ENCODE assay signal across 8 cellular contexts in genomic region chr18:26227051-26227672, GRCh38. TPM values are rescaled to one million over a fixed set of nuclear protein-coding genes. Genes with fewer than 3 reads are reported as not detected.
DNase-seq lines count a peak whose midpoint lies in the region; ATAC-seq, FAIRE-seq and TF ChIP-seq lines count a peak whose summit lies in the region.

No MANE protein-coding gene starts in this region.

- POLR2A ChIA-PET in activated CD4-positive, alpha-beta T cell treated with anti-CD3 and anti-CD28 coated beads, Interleukin-2, amount 10 ng/mL, durations not matched to agents 7 days and 5 days (lab: Charles Lee), result interaction anchor here (0.6 kb wide), 1 partner anchor 16 kb away, joined by 6 read pairs; no protein-coding TSS in a partner anchor

- no peak for ATAC-seq in natural killer cell treated with Interleukin-12 subunit alpha and Interleukin-12 subunit beta and Interleukin-15 and Interleukin-18, amount 100 ng/mL, for 72 hours

- peak overlapping the region; percentile 65 to 81 for H3K9ac ChIP-seq in duodenal mucosa (ENCODE audit: low read depth in 1 of 2, low read length in 2 of 2)

- CTCF ChIA-PET in activated CD4-positive, alpha-beta T cell treated with anti-CD3 and anti-CD28 coated beads, Interleukin-2, amount 10 ng/mL, durations not matched to agents 7 days and 5 days (lab: Charles Lee), result interaction anchor here (0.9 kb wide), 1 partner anchor 12 kb away, joined by 3 read pairs; no protein-coding TSS in a partner anchor

- no peak for TF ChIP-seq POLR2A in H54 (IDR thresholded peaks at IDR 0.05; ENCODE audit: low read depth, low read length)

- H3K27me3 ChIP-seq in duodenal mucosa (ENCODE audit: control insufficient read depth in 1 of 2, insufficient read depth in 2 of 2, low read length in 2 of 2), result no peaks in the 10 kb centered on the region

- no peaks in the 10 kb centered on the region for H3K27me3 Mint-ChIP-seq in activated CD4-positive, alpha-beta T cell treated with anti-CD3 and anti-CD28 coated beads, Interleukin-2, amount 10 ng/mL, durations not matched to agents 7 days and 5 days
- H3K27me3 Mint-ChIP-seq in natural killer cell treated with Interleukin-12 subunit alpha and Interleukin-12 subunit beta and Interleukin-15 and Interleukin-18, amount 100 ng/mL, for 72 hours, result peaks cover 4 to 16% of the 10 kb centered on the region in 2 donors

- no peak overlapping the region for H3K27ac ChIP-seq in duodenal mucosa (ENCODE audit: low read depth, low read length)

- H3K4me3 Mint-ChIP-seq in activated CD4-positive, alpha-beta T cell treated with anti-CD3 and anti-CD28 coated beads, Interleukin-2, amount 10 ng/mL, durations not matched to agents 7 days and 5 days, result peak overlapping the region; percentile 94
- H3K4me3 Mint-ChIP-seq in natural killer cell treated with Interleukin-12 subunit alpha and Interleukin-12 subunit beta and Interleukin-15 and Interleukin-18, amount 100 ng/mL, for 72 hours, result peak overlapping the region; percentile 85

- peaks cover 10% of the 10 kb centered on the region for H3K36me3 Mint-ChIP-seq in activated CD4-positive, alpha-beta T cell treated with anti-CD3 and anti-CD28 coated beads, Interleukin-2, amount 10 ng/mL, durations not matched to agents 7 days and 5 days (ENCODE audit: low read depth)
- no peaks in the 10 kb centered on the region for H3K36me3 Mint-ChIP-seq in natural killer cell treated with Interleukin-12 subunit alpha and Interleukin-12 subunit beta and Interleukin-15 and Interleukin-18, amount 100 ng/mL, for 72 hours

- peaks cover 10 to 15% of the 10 kb centered on the region in 2 donors for H3K4me1 ChIP-seq in duodenal mucosa (ENCODE audit: control insufficient read depth in 1 of 2, insufficient read depth in 2 of 2, low read length in 2 of 2)

- H3K4me1 Mint-ChIP-seq in activated CD4-positive, alpha-beta T cell treated with anti-CD3 and anti-CD28 coated beads, Interleukin-2, amount 10 ng/mL, durations not matched to agents 7 days and 5 days, result peaks cover 39% of the 10 kb centered on the region
- H3K4me1 Mint-ChIP-seq in natural killer cell treated with Interleukin-12 subunit alpha and Interleukin-12 subunit beta and Interleukin-15 and Interleukin-18, amount 100 ng/mL, for 72 hours (ENCODE audit: low read depth in 2 of 2), result peaks cover 9 to 25% of the 10 kb centered on the region in 2 donors

- FAIRE-seq in H54 (lab: Jason Lieb, UNC), result no peak

- H3K9me3 ChIP-seq in duodenal mucosa (ENCODE audit: control insufficient read depth in 1 of 2, low read length in 2 of 2), result no peaks in the 10 kb centered on the region

- H3K27ac Mint-ChIP-seq in activated CD4-positive, alpha-beta T cell treated with anti-CD3 and anti-CD28 coated beads, Interleukin-2, amount 10 ng/mL, durations not matched to agents 7 days and 5 days, result peak overlapping the region; percentile 93
- H3K27ac Mint-ChIP-seq in natural killer cell treated with Interleukin-12 subunit alpha and Interleukin-12 subunit beta and Interleukin-15 and Interleukin-18, amount 100 ng/mL, for 72 hours, result peak overlapping the region in 1 of 2 donors; percentile 45

- peak overlapping the region; percentile 87 to 90 for H3K4me3 ChIP-seq in duodenal mucosa (ENCODE audit: low read depth in 1 of 2, low read length in 2 of 2)

- peaks cover 2% of the 10 kb centered on the region for H3K9me3 Mint-ChIP-seq in activated CD4-positive, alpha-beta T cell treated with anti-CD3 and anti-CD28 coated beads, Interleukin-2, amount 10 ng/mL, durations not matched to agents 7 days and 5 days
- H3K9me3 Mint-ChIP-seq in natural killer cell treated with Interleukin-12 subunit alpha and Interleukin-12 subunit beta and Interleukin-15 and Interleukin-18, amount 100 ng/mL, for 72 hours, result no peaks in the 10 kb centered on the region

- H3K36me3 ChIP-seq in duodenal mucosa (ENCODE audit: control insufficient read depth in 1 of 2, insufficient read depth in 2 of 2, low read length in 2 of 2), result no peaks in the 10 kb centered on the region

- no peak for DNase-seq in activated CD4-positive, alpha-beta T cell treated with anti-CD3 and anti-CD28 coated beads, Interleukin-2, amount 10 ng/mL, durations not matched to agents 7 days and 5 days
- no peak for DNase-seq in activated CD4-positive, alpha-beta T cell treated with anti-CD3 and anti-CD28 coated beads for 4 hours
- DNase-seq in NCI-H748 (lab: John Stamatoyannopoulos, UW; ENCODE audit: unreplicated experiment) (peak; percentile 65), CD1c-positive myeloid dendritic cell (ENCODE audit: extremely low spot score) (no peak), H54 (ENCODE audit: insufficient read length, low spot score) (no peak), AG20443 (ENCODE audit: low spot score) (no peak)
- DNase-seq in natural killer cell treated with Interleukin-12 subunit alpha and Interleukin-12 subunit beta and Interleukin-15 and Interleukin-18, amount 100 ng/mL, for 72 hours (ENCODE audit: low spot score), result no peak

RNA-seq across cellular contexts. Expression of gene TAF4B, which starts 0.9 kb away (rescaled TPM):
- 10 to 100 TPM in 1 of 2 experiments, 1 to 10 TPM in 1; 9.3 to 11.7 TPM for total RNA-seq in activated CD4-positive, alpha-beta T cell treated with anti-CD3 and anti-CD28 coated beads, Interleukin-2, amount 10 ng/mL, durations not matched to agents 7 days and 5 days
- 10 to 100 TPM in 1 of 2 donors, 1 to 10 TPM in 1; 4.2 to 14.5 TPM for total RNA-seq in natural killer cell treated with Interleukin-12 subunit alpha and Interleukin-12 subunit beta and Interleukin-15 and Interleukin-18, amount 100 ng/mL, for 72 hours
